16 cellular contexts compared by ENCODE assay signal in genomic region chr6:23477576-23477975, GRCh38.
DNase-seq lines count a peak whose midpoint lies in the region; ATAC-seq and TF ChIP-seq lines count a peak whose summit lies in the region.
"Had no signal": no experiment of that assay in that cellular context is flagged by ENCODE, and none has a peak within 500 bp of the region (broad histone marks: within the 10 kb centered on the region; RNA-seq: fewer than 3 reads in every experiment).

No MANE protein-coding gene starts in this region.

- H2AFZ ChIP-seq in PC-3 (ENCODE audit: low read length) (no peak overlapping the region), neuronal stem cell (ENCODE audit: low read length) (no peak overlapping the region)

- H3K4me3 ChIP-seq in PC-3 (ENCODE audit: low read length) (no peak overlapping the region), neuronal stem cell (ENCODE audit: low read length in 2 of 2) (no peak overlapping the region), gastroesophageal sphincter (no peak overlapping the region)

- H3K36me3 ChIP-seq in PC-3 (ENCODE audit: low read depth, low read length) = no peaks in the 10 kb centered on the region
- H3K36me3 ChIP-seq in neuronal stem cell (replicated peaks in 1 of 2; ENCODE audit: control insufficient read depth in 2 of 2, insufficient read depth in 2 of 2, low read length in 2 of 2) = no peaks in the 10 kb centered on the region
- no peaks in the 10 kb centered on the region for H3K36me3 ChIP-seq in gastroesophageal sphincter

- no peak overlapping the region for H2BK5ac ChIP-seq in neuronal stem cell (ENCODE audit: low read length)

- no peak overlapping the region for H4K91ac ChIP-seq in neuronal stem cell (ENCODE audit: low read depth, low read length, poor library complexity)

- H3K4me2 ChIP-seq in PC-3 (ENCODE audit: low read length) (no peak overlapping the region), neuronal stem cell (ENCODE audit: insufficient read depth, low read length, poor library complexity, severe bottlenecking) (no peak overlapping the region)

- TF ChIP-seq EP300 in gastroesophageal sphincter (IDR thresholded peaks at IDR 0.05) = no peak

- H3K27me3 ChIP-seq in PC-3 (ENCODE audit: low read length) (no peaks in the 10 kb centered on the region), neuronal stem cell (ENCODE audit: control insufficient read depth in 3 of 3, insufficient read depth in 3 of 3, low read depth in 1 of 3, low read length in 3 of 3) (no peaks in the 10 kb centered on the region), gastroesophageal sphincter (no peaks in the 10 kb centered on the region)

- H3F3A ChIP-seq in PC-3 (ENCODE audit: low read length, unreplicated experiment) = no peaks in the 10 kb centered on the region

- H3K79me1 ChIP-seq in neuronal stem cell (ENCODE audit: low read depth, low read length) = no peaks in the 10 kb centered on the region

- BruUV-seq in PC-3 (replicated peaks; lab: Mats Ljungman, UMichigan) = no TSS peak

- H3K9ac ChIP-seq in PC-3 (ENCODE audit: low read length) (no peak overlapping the region), neuronal stem cell (ENCODE audit: low read depth, low read length, poor library complexity) (no peak overlapping the region)

- no peak overlapping the region for H2BK120ac ChIP-seq in neuronal stem cell (ENCODE audit: low read depth, low read length)

- no peak overlapping the region for H3K23ac ChIP-seq in neuronal stem cell (ENCODE audit: low read depth, low read length, poor library complexity)

- H3K14ac ChIP-seq in neuronal stem cell (ENCODE audit: low read length) = no peak overlapping the region

- no CpG with 5 or more reads among the region's 3 CpGs for WGBS in neuronal stem cell (ENCODE audit: extremely low coverage in 2 of 2, insufficient read length in 2 of 2, insufficient replicate concordance in 1 of 2), 2 donors
- WGBS in gastroesophageal sphincter (ENCODE audit: low coverage in 1 of 2), 2 donors = 70 to 85% methylated on average over 3 of the region's 3 CpGs

- H3K4me1 ChIP-seq in PC-3 (ENCODE audit: insufficient read depth, low read length) (peaks cover 7% of the 10 kb centered on the region; the same call in 1 of the 2 replicates), neuronal stem cell (ENCODE audit: control insufficient read depth in 2 of 2, insufficient read depth in 1 of 2, low read depth in 1 of 2, low read length in 2 of 2) (no peaks in the 10 kb centered on the region), gastroesophageal sphincter (no peaks in the 10 kb centered on the region)

- intact Hi-C loops in PC-3 (cut with micrococcal nuclease) = no loop called here

- no peak for TF ChIP-seq POLR2A in gastroesophageal sphincter (IDR thresholded peaks at IDR 0.05)

- H3K27ac ChIP-seq in PC-3 (ENCODE audit: low read length) (no peak overlapping the region), neuronal stem cell (replicated peaks; ENCODE audit: low read length) (no peak overlapping the region), gastroesophageal sphincter (no peak overlapping the region)

- H2BK12ac ChIP-seq in neuronal stem cell (ENCODE audit: low read length) = no peak overlapping the region

- H3K9me2 ChIP-seq in PC-3 (replicated peaks; ENCODE audit: low read length) = no peaks in the 10 kb centered on the region

- no peak overlapping the region for H2BK15ac ChIP-seq in neuronal stem cell (ENCODE audit: low read length)

- POLR2A ChIA-PET in PC-3 (lab: Charles Lee; ENCODE audit: unreplicated experiment) = no interaction called here

- H3K9me3 ChIP-seq in PC-3 (ENCODE audit: low read length) = no peaks in the 10 kb centered on the region
- no peaks in the 10 kb centered on the region for H3K9me3 ChIP-seq in neuronal stem cell (replicated peaks in 1 of 2; ENCODE audit: control insufficient read depth in 2 of 2, insufficient read depth in 1 of 2, low read depth in 1 of 2, low read length in 2 of 2)
- no peaks in the 10 kb centered on the region for H3K9me3 ChIP-seq in gastroesophageal sphincter

- TF ChIP-seq CTCF in PC-3 (conservative IDR thresholded peaks at IDR 0.05; ENCODE audit: low read depth, low read length) = no peak
- no peak for TF ChIP-seq CTCF in gastroesophageal sphincter (IDR thresholded peaks at IDR 0.05)

- CTCF ChIA-PET in PC-3 (lab: Charles Lee) = no interaction called here

- no peak overlapping the region for H3K4ac ChIP-seq in neuronal stem cell (ENCODE audit: low read length)

- peak; percentile 75 for DNase-seq in HCEC 1CT
- peak; percentile 59 for DNase-seq in PC-3
- peak; percentile 41 for DNase-seq in fibroblast of gingiva (ENCODE audit: low read depth)
- DNase-seq in iris pigment epithelial cell (ENCODE audit: low read depth) = peak; percentile 71
- DNase-seq in neuronal stem cell (ENCODE audit: low spot score) = no peak
- DNase-seq in SIG-M5 (lab: John Stamatoyannopoulos, UW) = no peak
- DNase-seq: C1 segment of cervical spinal cord; Calu3; CD4-positive, alpha-beta memory T cell; COR-L47; DMS53; DMS79 treated with DMSO at 0.1 percent for 48 hours; GF-D8; GOT3 had no signal

- H3K79me2 ChIP-seq in PC-3 (ENCODE audit: low read length) = no peaks in the 10 kb centered on the region

- ATAC-seq in PC-3 (peak; percentile 56), gastroesophageal sphincter (no peak)
- ATAC-seq: HCT116 had no signal

- no peak overlapping the region for H4K8ac ChIP-seq in neuronal stem cell (ENCODE audit: low read depth, low read length)

- H4K20me1 ChIP-seq in PC-3 (ENCODE audit: low read length) = no peaks in the 10 kb centered on the region

- H3K18ac ChIP-seq in neuronal stem cell (ENCODE audit: low read length) = no peak overlapping the region

- no peak overlapping the region for H2AK5ac ChIP-seq in neuronal stem cell (ENCODE audit: low read depth, low read length)

Comparison
In these comparisons a context has a peak if more than half of its experiments do, and no peak if none do; other contexts are left out.
1. DNase-seq: peak in HCEC 1CT (single experiment), PC-3 (single experiment), fibroblast of gingiva (single experiment) and iris pigment epithelial cell (single experiment); none in neuronal stem cell (single experiment) and SIG-M5 (single experiment).